8 cellular contexts compared by ENCODE assay signal in the genomic region with DNA sequence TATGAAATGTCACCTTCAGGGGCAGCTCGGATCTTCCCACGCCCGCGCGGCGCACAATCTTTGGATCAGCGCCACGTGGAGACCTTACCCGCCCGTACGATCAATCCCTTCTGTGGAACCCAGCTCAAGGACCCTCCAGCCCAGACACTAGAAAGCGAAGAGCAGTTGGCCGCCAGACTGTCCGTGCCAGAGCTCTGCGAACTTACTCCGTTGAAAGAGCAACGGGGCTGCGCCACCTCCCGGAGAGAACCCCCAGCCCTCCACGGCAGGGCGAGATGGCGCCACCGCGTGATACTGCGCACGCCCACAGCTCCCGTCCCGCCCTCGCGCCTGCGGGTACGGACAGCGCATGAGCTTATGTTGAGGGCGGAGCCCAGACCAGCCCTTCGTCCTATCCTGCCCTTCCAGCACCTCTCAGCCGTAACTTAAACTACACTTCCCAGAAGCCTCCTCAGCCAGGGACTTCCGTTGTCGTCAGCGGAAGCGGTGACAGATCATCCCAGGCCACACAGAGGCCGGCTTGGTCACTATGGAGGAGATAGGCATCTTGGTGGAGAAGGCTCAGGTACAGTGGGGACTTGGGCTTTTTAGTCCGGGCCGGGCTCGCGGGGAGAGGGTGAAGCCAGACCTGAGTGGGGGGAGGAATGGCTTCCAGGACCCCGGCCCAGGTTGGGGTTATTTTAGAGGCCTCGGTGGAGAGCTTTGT. TPM values are rescaled to one million over a fixed set of nuclear protein-coding genes. Genes with fewer than 3 reads are reported as not detected.
A peak's percentile ranks its signal among the peaks of the same experiment; 100 is the strongest.
DNase-seq lines count a peak whose midpoint lies in the region; ATAC-seq and TF ChIP-seq lines count a peak whose summit lies in the region.

PSMC4 (plus strand) TSS at position 492 of the 706 bp plus-strand sequence; CDS start at position 530, 38 bp downstream.

- peaks cover 26 to 36% of the 10 kb centered on the region in 2 donors for H3K36me3 ChIP-seq in ascending aorta
- H3K36me3 ChIP-seq in aorta (ENCODE audit: control insufficient read depth in 1 of 2, insufficient read depth in 2 of 2, low read length in 1 of 2): peaks cover 0 to 3% of the 10 kb centered on the region in 2 donors

- ATAC-seq in HG02938 (IDR thresholded peaks at IDR 0.05; ENCODE audit: unreplicated experiment) (peak; percentile 93), right cardiac atrium (peak; percentile 100), aorta (ENCODE audit: low FRiP score) (peak; percentile 100)

- H3K9me3 ChIP-seq in ascending aorta (no peaks in the 10 kb centered on the region), right cardiac atrium (ENCODE audit: control insufficient read depth, low read length) (no peaks in the 10 kb centered on the region), aorta (ENCODE audit: control insufficient read depth, low read length) (no peaks in the 10 kb centered on the region)

- H3K27ac ChIP-seq in ascending aorta (peak within 1 kb of the TSS; percentile 86 to 90), right cardiac atrium (ENCODE audit: low read length) (peak within 1 kb of the TSS; percentile 79), aorta (ENCODE audit: low read depth in 1 of 2, low read length in 2 of 2) (peak within 1 kb of the TSS in 1 of 2 donors; percentile 88)

- WGBS in right cardiac atrium: under 1% methylated on average over 47 of the region's 47 CpGs
- WGBS in aorta, 2 donors: 1% methylated on average over 47 of the region's 47 CpGs

- DNase-seq in NCI-H187 (lab: John Stamatoyannopoulos, UW) (peak; percentile 95 to 98), ascending aorta (ENCODE audit: low spot score in 2 of 2) (peak; percentile 95 to 99), right cardiac atrium (peak; percentile 98 to 99 (median 99)), putamen (ENCODE audit: low spot score) (peak; percentile 99), aorta (peak; percentile 99)

- no peaks in the 10 kb centered on the region for H3K27me3 ChIP-seq in ascending aorta
- no peaks in the 10 kb centered on the region for H3K27me3 ChIP-seq in right cardiac atrium (ENCODE audit: control insufficient read depth, insufficient read depth)
- no peaks in the 10 kb centered on the region for H3K27me3 ChIP-seq in aorta (ENCODE audit: control insufficient read depth in 1 of 2, insufficient read depth in 2 of 2, low read length in 1 of 2)

- TF ChIP-seq POLR2A in GM15510 (IDR thresholded peaks at IDR 0.05; ENCODE audit: borderline replicate concordance, extremely low read depth, insufficient read length): peak; percentile 73

- peak within 1 kb of the TSS; percentile 75 to 76 for H3K4me3 ChIP-seq in ascending aorta
- peak within 1 kb of the TSS; percentile 92 for H3K4me3 ChIP-seq in right cardiac atrium (ENCODE audit: low read length)
- peak within 1 kb of the TSS; percentile 79 to 91 for H3K4me3 ChIP-seq in aorta (ENCODE audit: low read length in 2 of 2)

- intact Hi-C loops in T-helper 2 cell treated with Interferon-gamma antibody and Interleukin-4, amounts not matched to agents 100 ng/mL and 5 ng/mL, for 36 hours (cut with micrococcal nuclease): loop anchor here (1.0 to 5.0 kb wide), 6 partner anchors 25 to 146 kb away; partner anchors contain the start of genes FBL and ZNF780A
- intact Hi-C loops in ascending aorta (cut with DNase I) (loop anchor here (1.0 to 10.0 kb wide), 6 partner anchors 25 to 314 kb away; partner anchors contain the start of genes AKT2, DYRK1B and MAP3K10), right cardiac atrium (cut with DNase I) (loop anchor here in 2 of 4 donors (10.0 kb wide), 2 partner anchors 84 to 126 kb away; partner anchors contain the start of genes FBL (in 1 of the 2) and ZNF780B (in 1 of the 2)), aorta (cut with DNase I) (loop anchor here (1.0 to 5.0 kb wide), 3 partner anchors 124 to 178 kb away; partner anchors contain the start of gene FBL (in 1 of the 2))

- TF ChIP-seq CTCF in ascending aorta (IDR thresholded peaks at IDR 0.05): peak; percentile 66 to 78 (median 75)

- peaks cover 0 to 14% of the 10 kb centered on the region in 2 donors for H3K4me1 ChIP-seq in ascending aorta
- H3K4me1 ChIP-seq in right cardiac atrium (ENCODE audit: control insufficient read depth, insufficient read depth, low read length): peaks cover 4% of the 10 kb centered on the region
- no peaks in the 10 kb centered on the region for H3K4me1 ChIP-seq in aorta (ENCODE audit: control insufficient read depth in 1 of 2, insufficient read depth in 2 of 2, low read length in 2 of 2)

RNA-seq across cellular contexts. Expression of gene PSMC4, which starts in this region (rescaled TPM):
- 133 and 134 TPM in 2 replicates for total RNA-seq in T-helper 2 cell treated with Interferon-gamma antibody and Interleukin-4, amounts not matched to agents 100 ng/mL and 5 ng/mL, for 36 hours
- 122 TPM for total RNA-seq in ascending aorta
- total RNA-seq in right cardiac atrium: 10 to 100 TPM; 66.7 to 82.3 (median 70.6) TPM
- polyA plus RNA-seq in right cardiac atrium: 73.6 TPM
- 10 to 100 TPM; 53.3 to 66.8 TPM for total RNA-seq in aorta
- 10 to 100 TPM; 37.7 to 61.0 TPM for polyA plus RNA-seq in aorta
